In genomic region chr14:21721504-21721903, GRCh38 we compare ENCODE assay signal across 27 cellular contexts. TPM values are rescaled to one million over a fixed set of nuclear protein-coding genes. Genes with fewer than 3 reads are reported as not detected.
"Had no signal": no experiment of that assay in that cellular context is flagged by ENCODE, and none has a peak within 500 bp of the region (broad histone marks: within the 10 kb centered on the region; RNA-seq: fewer than 3 reads in every experiment).

No MANE protein-coding gene starts in this region.

- H3K36me3 Mint-ChIP-seq: activated CD4-positive, alpha-beta memory T cell treated with anti-CD3 and anti-CD28 coated beads for 36 hours; activated naive CD4-positive, alpha-beta T cell treated with anti-CD3 and anti-CD28 coated beads, Interleukin-2, amount 10 ng/mL, durations not matched to agents 7 days and 5 days had no signal

- H3K27ac ChIP-seq: body of pancreas, breast epithelium had no signal

- H3K4me3 ChIP-seq: body of pancreas, breast epithelium had no signal

- H3K36me3 ChIP-seq: breast epithelium had no signal

- H3K9me3 Mint-ChIP-seq: activated CD4-positive, alpha-beta memory T cell treated with anti-CD3 and anti-CD28 coated beads for 36 hours; activated naive CD4-positive, alpha-beta T cell treated with anti-CD3 and anti-CD28 coated beads, Interleukin-2, amount 10 ng/mL, durations not matched to agents 7 days and 5 days; activated T-cell treated with anti-CD3 and anti-CD28 coated beads, Interleukin-2, amount 50 U/mL, for 4 hours; activated T-helper 1 cell treated with anti-CD3 and anti-CD28 coated beads, Interleukin-12 subunit alpha, Interleukin-12 subunit beta, Interleukin-2, Interleukin-4 antibody, amounts not matched to agents 30 ng/mL and 10 ng/mL and 1 ng/mL, durations not matched to agents 14 hours and 24 hours and 36 hours had no signal

- H3K4me3 Mint-ChIP-seq: activated CD4-positive, alpha-beta memory T cell treated with anti-CD3 and anti-CD28 coated beads for 36 hours; activated naive CD4-positive, alpha-beta T cell treated with anti-CD3 and anti-CD28 coated beads, Interleukin-2, amount 10 ng/mL, durations not matched to agents 7 days and 5 days; activated T-cell treated with anti-CD3 and anti-CD28 coated beads, Interleukin-2, amount 50 U/mL, for 4 hours; activated T-helper 1 cell treated with anti-CD3 and anti-CD28 coated beads, Interleukin-12 subunit alpha, Interleukin-12 subunit beta, Interleukin-2, Interleukin-4 antibody, amounts not matched to agents 30 ng/mL and 10 ng/mL and 1 ng/mL, durations not matched to agents 14 hours and 24 hours and 36 hours had no signal

- H3K9me3 ChIP-seq: body of pancreas, breast epithelium had no signal

- ATAC-seq: activated CD4-positive, CD25-positive, alpha-beta regulatory T cell treated with anti-CD3 and anti-CD28 coated beads, Interleukin-2, amount 50 U/mL, for 24 hours; activated T-cell treated with anti-CD3 and anti-CD28 coated beads, Interleukin-2, amount 50 U/mL, for 4 hours; body of pancreas had no signal

- H3K27ac Mint-ChIP-seq: activated naive CD4-positive, alpha-beta T cell treated with anti-CD3 and anti-CD28 coated beads, Interleukin-2, amount 10 ng/mL, durations not matched to agents 7 days and 5 days; activated T-helper 1 cell treated with anti-CD3 and anti-CD28 coated beads, Interleukin-12 subunit alpha, Interleukin-12 subunit beta, Interleukin-2, Interleukin-4 antibody, amounts not matched to agents 30 ng/mL and 10 ng/mL and 1 ng/mL, durations not matched to agents 14 hours and 24 hours and 36 hours had no signal

- DNase-seq: activated CD4-positive, alpha-beta memory T cell treated with anti-CD3 and anti-CD28 coated beads for 36 hours; activated CD4-positive, alpha-beta T cell treated with anti-CD3 and anti-CD28 coated beads for 4 hours; activated CD4-positive, alpha-beta T cell treated with anti-CD3 and anti-CD28 coated beads, Interleukin-2, amount 50 U/mL, for 1 hour; activated CD8-positive, alpha-beta memory T cell treated with anti-CD3 and anti-CD28 coated beads, Interleukin-2, amount 50 U/mL, for 4 hours; activated effector memory CD4-positive, alpha-beta T cell treated with Interleukin-2 at 50 U/mL for 16 hours; activated naive CD4-positive, alpha-beta T cell treated with anti-CD3 and anti-CD28 coated beads, Interleukin-2, amount 10 ng/mL, durations not matched to agents 7 days and 5 days; activated T-cell treated with anti-CD3 and anti-CD28 coated beads for 4 hours; activated T-cell treated with anti-CD3 and anti-CD28 coated beads, Interleukin-2, amount 50 U/mL, for 4 hours; body of pancreas; NCI-H1105; NCI-H1436; NCI-H1694; NCI-H1930; NCI-H2081 treated with DMSO at 0.1 percent for 48 hours; NCI-H226; NCI-H446 treated with DMSO at 0.1 percent for 48 hours; NCI-H524; OCI-M1; Right ventricle myocardium superior; T1000 had no signal

RNA-seq across cellular contexts. Expression of gene OR4E1, which starts 47.9 kb away (rescaled TPM):
- total RNA-seq: activated T-cell treated with anti-CD3 and anti-CD28 coated beads, Interleukin-2, amount 50 U/mL, for 4 hours; activated T-helper 1 cell treated with anti-CD3 and anti-CD28 coated beads, Interleukin-12 subunit alpha, Interleukin-12 subunit beta, Interleukin-2, Interleukin-4 antibody, amounts not matched to agents 30 ng/mL and 10 ng/mL and 1 ng/mL, durations not matched to agents 14 hours and 24 hours and 36 hours; astrocyte; body of pancreas; breast epithelium; cardiac septum; MCF 10A; Right ventricle myocardium superior; T-helper 2 cell treated with Interferon-gamma antibody and Interleukin-4, amounts not matched to agents 100 ng/mL and 5 ng/mL, for 36 hours had no signal
